21 cellular contexts compared by ENCODE assay signal in the genomic region with DNA sequence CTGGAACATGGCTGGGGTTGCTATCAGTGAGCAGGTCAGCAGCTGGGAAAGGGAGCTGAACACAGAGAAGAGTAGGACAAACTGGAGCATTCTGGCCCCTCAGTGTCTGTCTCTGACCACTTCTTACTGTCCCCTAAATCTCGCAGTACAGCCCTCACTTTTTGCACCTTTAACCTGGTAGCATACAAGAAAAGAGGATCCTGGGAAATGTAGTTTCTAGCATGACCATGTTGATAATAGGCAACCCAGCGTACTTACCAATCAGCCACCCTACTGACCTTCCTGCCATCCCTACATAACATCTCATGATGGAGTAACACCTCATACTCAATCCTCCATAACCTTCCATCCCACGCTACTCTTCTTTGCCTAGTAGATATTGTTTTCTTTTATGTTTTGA.
"Had no signal": no experiment of that assay in that cellular context is flagged by ENCODE, and none has a peak within 500 bp of the region (broad histone marks: within the 10 kb centered on the region; RNA-seq: fewer than 3 reads in every experiment).

No MANE protein-coding gene starts in this region.

- H3K27ac ChIP-seq: epithelial cell of prostate, esophagus muscularis mucosa, gastrocnemius medialis, ovary, right atrium auricular region, suprapubic skin, thyroid gland, upper lobe of left lung, uterus had no signal

- ATAC-seq: effector memory CD8-positive, alpha-beta T cell; gastrocnemius medialis; mucosa of descending colon; naive thymus-derived CD8-positive, alpha-beta T cell; stimulated activated effector memory CD8-positive, alpha-beta T cell treated with anti-CD3 and anti-CD28 coated beads, Interleukin-12 subunit alpha, Interleukin-12 subunit beta, amount 100 ng/mL, for 72 hours; stimulated activated naive CD8-positive, alpha-beta T cell treated with anti-CD3 and anti-CD28 coated beads, Interleukin-15, Interleukin-2, amounts not matched to agents 100 U/mL and 50 U/mL, for 24 hours had no signal

- H3K4me1 ChIP-seq: esophagus muscularis mucosa, gastrocnemius medialis, right atrium auricular region, suprapubic skin, upper lobe of left lung, uterus had no signal

- H3K9me3 ChIP-seq: esophagus muscularis mucosa, gastrocnemius medialis, mucosa of descending colon, ovary, right atrium auricular region, suprapubic skin, thyroid gland, upper lobe of left lung, uterus had no signal

- H3K4me1 Mint-ChIP-seq: naive thymus-derived CD8-positive, alpha-beta T cell; stimulated activated effector memory CD8-positive, alpha-beta T cell treated with anti-CD3 and anti-CD28 coated beads, Interleukin-12 subunit alpha, Interleukin-12 subunit beta, amount 100 ng/mL, for 72 hours had no signal

- H3K9me3 Mint-ChIP-seq: dendritic cell treated with granulocyte-macrophage colony-stimulating factor and Interleukin-4, amounts not matched to agents 40 ng/mL and 50 ng/mL, for 4 days; effector memory CD8-positive, alpha-beta T cell; naive thymus-derived CD8-positive, alpha-beta T cell; stimulated activated effector memory CD8-positive, alpha-beta T cell treated with anti-CD3 and anti-CD28 coated beads, Interleukin-12 subunit alpha, Interleukin-12 subunit beta, amount 100 ng/mL, for 72 hours had no signal

- FAIRE-seq: colon, islet of Langerhans, small intestine had no signal

- H3K4me3 Mint-ChIP-seq: dendritic cell treated with granulocyte-macrophage colony-stimulating factor and Interleukin-4, amounts not matched to agents 40 ng/mL and 50 ng/mL, for 4 days; effector memory CD8-positive, alpha-beta T cell; naive thymus-derived CD8-positive, alpha-beta T cell; stimulated activated effector memory CD8-positive, alpha-beta T cell treated with anti-CD3 and anti-CD28 coated beads, Interleukin-12 subunit alpha, Interleukin-12 subunit beta, amount 100 ng/mL, for 72 hours had no signal

- DNase-seq: effector memory CD8-positive, alpha-beta T cell; gastrocnemius medialis; kidney glomerular epithelial cell; mucosa of descending colon; naive thymus-derived CD8-positive, alpha-beta T cell; ovary; small intestine; stimulated activated CD4-positive, alpha-beta T cell treated with anti-CD3 and anti-CD28 coated beads, Interleukin-4, amount 100 ng/mL, for 1 hour; stimulated activated CD8-positive, alpha-beta memory T cell treated with anti-CD3 and anti-CD28 coated beads, Interleukin-4, amount 100 ng/mL, for 48 hours; stimulated activated naive CD8-positive, alpha-beta T cell treated with anti-CD3 and anti-CD28 coated beads, Interleukin-15, Interleukin-2, amounts not matched to agents 100 U/mL and 50 U/mL, for 24 hours; thyroid gland; upper lobe of left lung; uterus had no signal

- H3K27ac Mint-ChIP-seq: dendritic cell treated with granulocyte-macrophage colony-stimulating factor and Interleukin-4, amounts not matched to agents 40 ng/mL and 50 ng/mL, for 4 days; effector memory CD8-positive, alpha-beta T cell; naive thymus-derived CD8-positive, alpha-beta T cell; stimulated activated effector memory CD8-positive, alpha-beta T cell treated with anti-CD3 and anti-CD28 coated beads, Interleukin-12 subunit alpha, Interleukin-12 subunit beta, amount 100 ng/mL, for 72 hours had no signal

- H3K36me3 ChIP-seq: ovary, right atrium auricular region, uterus had no signal

- H3K4me3 ChIP-seq: esophagus muscularis mucosa, gastrocnemius medialis, mucosa of descending colon, ovary, right atrium auricular region, suprapubic skin, thyroid gland, upper lobe of left lung, uterus had no signal

- H3K27me3 ChIP-seq: esophagus muscularis mucosa, gastrocnemius medialis, ovary, right atrium auricular region, suprapubic skin, thyroid gland, upper lobe of left lung, uterus had no signal

- H3K36me3 Mint-ChIP-seq: stimulated activated effector memory CD8-positive, alpha-beta T cell treated with anti-CD3 and anti-CD28 coated beads, Interleukin-12 subunit alpha, Interleukin-12 subunit beta, amount 100 ng/mL, for 72 hours had no signal

- H3K27me3 Mint-ChIP-seq: dendritic cell treated with granulocyte-macrophage colony-stimulating factor and Interleukin-4, amounts not matched to agents 40 ng/mL and 50 ng/mL, for 4 days had no signal
